ENCODE assay signal across 23 cellular contexts in the genomic region with DNA sequence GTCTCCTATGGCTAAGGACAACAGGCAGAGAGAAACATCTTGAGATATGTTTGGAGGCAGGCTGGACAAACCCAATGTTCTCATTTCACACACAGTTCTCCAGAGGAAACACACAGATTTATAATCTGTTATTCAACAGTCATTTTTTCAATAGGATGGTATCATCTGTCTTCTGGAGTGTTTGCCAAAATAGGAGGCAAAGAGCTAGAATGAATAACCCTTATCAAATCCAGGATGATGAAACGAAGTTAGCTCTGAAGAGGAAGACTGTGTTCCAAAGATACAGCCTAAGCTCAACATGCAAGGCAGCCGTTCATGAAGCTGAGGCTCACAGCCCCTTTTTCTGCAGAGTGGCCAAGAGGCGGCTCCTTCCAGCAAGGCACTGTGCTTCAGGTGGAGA.
"Had no signal": no experiment of that assay in that cellular context is flagged by ENCODE, and none has a peak within 500 bp of the region (broad histone marks: within the 10 kb centered on the region; RNA-seq: fewer than 3 reads in every experiment).

No MANE protein-coding gene starts in this region.

- H3K27ac ChIP-seq: SK-N-MC had no signal

- DNase-seq: activated CD4-positive, alpha-beta memory T cell treated with anti-CD3 and anti-CD28 coated beads for 36 hours; activated CD4-positive, alpha-beta T cell treated with anti-CD3 and anti-CD28 coated beads for 1 hour; activated CD4-positive, alpha-beta T cell treated with anti-CD3 and anti-CD28 coated beads, Interleukin-2, amount 10 ng/mL, durations not matched to agents 7 days and 5 days; activated CD8-positive, alpha-beta memory T cell treated with anti-CD3 and anti-CD28 coated beads, Interleukin-2, amount 50 U/mL, for 4 hours; activated gamma-delta T cell treated with Interleukin-2 at 50 U/mL for 16 hours; activated naive CD4-positive, alpha-beta T cell treated with anti-CD3 and anti-CD28 coated beads, Interleukin-2, amount 10 ng/mL, durations not matched to agents 7 days and 5 days; activated naive CD8-positive, alpha-beta T cell treated with anti-CD3 and anti-CD28 coated beads for 36 hours; activated T-cell treated with anti-CD3 and anti-CD28 coated beads, Interleukin-2, amount 50 U/mL, for 72 hours; cerebellar nuclear complex; KG1; NCI-H1048; NCI-H1930; NCI-H2171; NCI-H2227 treated with DMSO at 0.1 percent for 48 hours; NCI-H526; NCI-H774; NK-92 treated with Interleukin-12 subunit alpha and Interleukin-12 subunit beta, amount 100 ng/mL, for 24 hours; OCI-M1; RPMI8226; T-cell; T-helper 2 cell; T1000 had no signal

- H3K4me3 ChIP-seq: SK-N-MC had no signal
